10 cellular contexts compared by ENCODE assay signal in genomic region chrX:136201601-136202000, GRCh38.
"Had no signal": no experiment of that assay in that cellular context is flagged by ENCODE, and none has a peak within 500 bp of the region (broad histone marks: within the 10 kb centered on the region; RNA-seq: fewer than 3 reads in every experiment).

No MANE protein-coding gene starts in this region.

- H3K36me3 ChIP-seq: brain microvascular endothelial cell, left lung had no signal

- H3K27me3 ChIP-seq: brain microvascular endothelial cell, foreskin keratinocyte, left lung had no signal

- DNase-seq: activated CD4-positive, CD25-positive, alpha-beta regulatory T cell; activated T-cell treated with anti-CD3 and anti-CD28 coated beads, Interleukin-2, amount 50 U/mL, for 1 hour; amygdala; brain microvascular endothelial cell; foreskin keratinocyte; islet precursor cell; left lung; mesendoderm; small intestine had no signal

- H3K27ac ChIP-seq: brain microvascular endothelial cell, foreskin keratinocyte, left lung had no signal

- ATAC-seq: activated naive CD4-positive, alpha-beta T cell treated with anti-CD3 and anti-CD28 coated beads, Interleukin-2, amount 50 U/mL, for 72 hours; foreskin keratinocyte; left lung had no signal

- H3K9me3 ChIP-seq: left lung had no signal

- H3K4me3 ChIP-seq: left lung had no signal

- H3K36me3 Mint-ChIP-seq: activated naive CD4-positive, alpha-beta T cell treated with anti-CD3 and anti-CD28 coated beads, Interleukin-2, amount 50 U/mL, for 72 hours had no signal

- H3K27ac Mint-ChIP-seq: activated naive CD4-positive, alpha-beta T cell treated with anti-CD3 and anti-CD28 coated beads, Interleukin-2, amount 50 U/mL, for 72 hours had no signal
